In the genomic region with DNA sequence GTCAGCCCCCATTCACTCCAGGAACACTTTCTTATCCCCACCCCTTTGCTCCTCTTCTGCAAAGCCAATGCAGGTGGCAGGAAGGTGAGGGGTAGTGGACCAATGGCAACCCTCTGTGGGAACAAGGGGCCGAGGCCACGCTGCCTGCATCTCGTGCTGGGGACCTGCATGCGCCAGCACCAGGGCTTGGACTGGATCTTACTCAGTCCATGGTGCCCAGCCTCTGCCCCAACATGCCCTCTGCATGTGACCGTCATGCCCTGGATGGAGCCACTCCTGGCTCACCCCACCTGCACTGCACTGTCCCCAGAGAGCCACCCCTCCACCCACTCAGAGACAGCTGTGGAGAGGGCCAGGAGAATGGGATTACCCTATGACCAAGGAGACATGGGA, we compare ENCODE assay signal across 24 cellular contexts. TPM values are rescaled to one million over a fixed set of nuclear protein-coding genes. Genes with fewer than 3 reads are reported as not detected.
"Had no signal": no experiment of that assay in that cellular context is flagged by ENCODE, and none has a peak within 500 bp of the region (broad histone marks: within the 10 kb centered on the region; RNA-seq: fewer than 3 reads in every experiment).

No MANE protein-coding gene starts in this region.

- H2AFZ ChIP-seq: hepatocyte, neural progenitor cell had no signal

- H3K79me2 ChIP-seq: hepatocyte had no signal

- H3K4me3 Mint-ChIP-seq: activated naive CD8-positive, alpha-beta T cell treated with anti-CD3 and anti-CD28 coated beads for 36 hours; effector memory CD8-positive, alpha-beta T cell; memory B cell; neural progenitor cell; T-helper 17 cell; type B pancreatic cell had no signal

- H3K27ac ChIP-seq: colonic mucosa, dorsolateral prefrontal cortex, hepatocyte, neural progenitor cell, prostate gland, testis, VCaP had no signal

- H3K9me3 ChIP-seq: colonic mucosa, prostate gland, testis had no signal

- DNase-seq: activated CD4-positive, alpha-beta T cell treated with anti-CD3 and anti-CD28 coated beads, Interleukin-2, amount 50 U/mL, for 1 hour; activated CD8-positive, alpha-beta memory T cell treated with anti-CD3 and anti-CD28 coated beads for 24 hours; activated naive CD4-positive, alpha-beta T cell treated with Interleukin-2 at 50 U/mL for 16 hours; activated naive CD8-positive, alpha-beta T cell treated with anti-CD3 and anti-CD28 coated beads for 36 hours; activated T-cell treated with anti-CD3 and anti-CD28 coated beads, Interleukin-2, amount 50 U/mL, for 48 hours; amygdala; colonic mucosa; dorsolateral prefrontal cortex; effector memory CD8-positive, alpha-beta T cell; foreskin melanocyte; naive thymus-derived CD4-positive, alpha-beta T cell; stimulated activated CD4-positive, alpha-beta T cell treated with anti-CD3 and anti-CD28 coated beads, Interleukin-4, amount 100 ng/mL, for 1 hour; stimulated activated naive CD4-positive, alpha-beta T cell; T-helper 17 cell; testis had no signal

- H3K27me3 Mint-ChIP-seq: activated naive CD8-positive, alpha-beta T cell treated with anti-CD3 and anti-CD28 coated beads for 36 hours; effector memory CD8-positive, alpha-beta T cell; type B pancreatic cell had no signal

- H3K9ac ChIP-seq: neural progenitor cell had no signal

- H3K36me3 Mint-ChIP-seq: activated naive CD8-positive, alpha-beta T cell treated with anti-CD3 and anti-CD28 coated beads for 36 hours; type B pancreatic cell had no signal

- H3K4me1 ChIP-seq: colonic mucosa, prostate gland, testis had no signal

- H3K4me1 Mint-ChIP-seq: memory B cell had no signal

- H3K36me3 ChIP-seq: colonic mucosa, neural progenitor cell, prostate gland had no signal

- H3K27me3 ChIP-seq: colonic mucosa, dorsolateral prefrontal cortex, hepatocyte, neural progenitor cell, testis had no signal

- H3K27ac Mint-ChIP-seq: activated naive CD8-positive, alpha-beta T cell treated with anti-CD3 and anti-CD28 coated beads for 36 hours; effector memory CD8-positive, alpha-beta T cell; memory B cell; T-helper 17 cell; type B pancreatic cell had no signal

- FAIRE-seq: bronchial epithelial cell had no signal

- H3K9me3 Mint-ChIP-seq: effector memory CD8-positive, alpha-beta T cell had no signal

- ATAC-seq: activated CD4-positive, CD25-positive, alpha-beta regulatory T cell treated with anti-CD3 and anti-CD28 coated beads, Interleukin-2, amount 50 U/mL, for 24 hours; effector memory CD8-positive, alpha-beta T cell; esophagus mucosa had no signal

- H3K4me2 ChIP-seq: hepatocyte, neural progenitor cell had no signal

- H3K4me3 ChIP-seq: colonic mucosa, dorsolateral prefrontal cortex, hepatocyte, neural progenitor cell, prostate gland, testis had no signal

RNA-seq across cellular contexts. Expression of a gene that starts 56.4 kb away (rescaled TPM):
- total RNA-seq: hepatocyte had no signal
- polyA plus RNA-seq: hepatocyte had no signal
